ENCODE assay signal across 10 cellular contexts in genomic region chr11:15534266-15534665, GRCh38.
"Had no signal": no experiment of that assay in that cellular context is flagged by ENCODE, and none has a peak within 500 bp of the region (broad histone marks: within the 10 kb centered on the region; RNA-seq: fewer than 3 reads in every experiment).

No MANE protein-coding gene starts in this region.

- H3K9ac ChIP-seq: KMS-11 had no signal

- DNase-seq: IMR-90, Karpas-422, Kasumi-1, KBM-7, KG1 had no signal

- FAIRE-seq: HepG2, HTR-8/SVneo had no signal

- H3K36me3 Mint-ChIP-seq: IgD-negative memory B cell had no signal

- H3K4me3 Mint-ChIP-seq: IgD-negative memory B cell had no signal

- H3K4me2 ChIP-seq: KMS-11 had no signal

- H3K27me3 Mint-ChIP-seq: IgD-negative memory B cell had no signal

- H3K4me1 Mint-ChIP-seq: IgD-negative memory B cell had no signal

- H3K27ac ChIP-seq: HL-60, KMS-11 had no signal

- ATAC-seq: HepG2 had no signal

- H3K27ac Mint-ChIP-seq: IgD-negative memory B cell had no signal
